7 cellular contexts compared by ENCODE assay signal in genomic region chr19:48501961-48502719, GRCh38. TPM values are rescaled to one million over a fixed set of nuclear protein-coding genes. Genes with fewer than 3 reads are reported as not detected.
A peak's percentile ranks its signal among the peaks of the same experiment; 100 is the strongest.
DNase-seq lines count a peak whose midpoint lies in the region; TF ChIP-seq lines count a peak whose summit lies in the region.
"Had no signal": no experiment of that assay in that cellular context is flagged by ENCODE, and none has a peak within 500 bp of the region (broad histone marks: within the 10 kb centered on the region; RNA-seq: fewer than 3 reads in every experiment).

No MANE protein-coding gene starts in this region.

- no peaks in the 10 kb centered on the region for H3K36me3 ChIP-seq in GM06990 (ENCODE audit: control insufficient read depth, insufficient read depth, low read length)
- H3K36me3 ChIP-seq: SJSA1 had no signal

- no peak for TF ChIP-seq CTCF in GM06990 (IDR thresholded peaks at IDR 0.05; ENCODE audit: insufficient read depth, low read length, poor library complexity, severe bottlenecking)

- no peaks in the 10 kb centered on the region for H3K9me3 Mint-ChIP-seq in immature natural killer cell

- peaks cover 6 to 13% of the 10 kb centered on the region in 2 donors for H3K4me1 Mint-ChIP-seq in immature natural killer cell

- H3K4me3 Mint-ChIP-seq in immature natural killer cell = peak overlapping the region in 2 of 5 donors; percentile 40 to 60

- peaks cover 2 to 4% (median 3%) of the 10 kb centered on the region in 3 donors for H3K27me3 Mint-ChIP-seq in immature natural killer cell (ENCODE audit: low read depth in 3 of 3)

- no peaks in the 10 kb centered on the region; the same call in 1 of the 2 replicates for H3K27me3 ChIP-seq in GM06990 (replicated peaks; ENCODE audit: control insufficient read depth, insufficient read depth, low read length)

- no peak overlapping the region for H3K4me3 ChIP-seq in GM06990 (replicated peaks; ENCODE audit: low read depth, low read length)
- H3K4me3 ChIP-seq: SJSA1 had no signal

- H3K27ac Mint-ChIP-seq in immature natural killer cell = no peak overlapping the region

- no peaks in the 10 kb centered on the region for H3K36me3 Mint-ChIP-seq in immature natural killer cell

- DNase-seq in GM06990 (ENCODE audit: extremely low read depth, insufficient read length) (peak; percentile 78), NCI-H2227 treated with DMSO at 0.1 percent for 48 hours (lab: John Stamatoyannopoulos, UW) (peak; percentile 40), immature natural killer cell (peak in 2 of 3 donors; percentile 38 to 43), middle frontal gyrus (ENCODE audit: extremely low spot score, low spot score) (no peak), A172 (ENCODE audit: low spot score) (no peak)
- DNase-seq in activated CD8-positive, alpha-beta memory T cell treated with anti-CD3 and anti-CD28 coated beads, Interleukin-2, amount 50 U/mL, for 4 hours = peak; percentile 68

RNA-seq across cellular contexts. Expression of gene LMTK3, which starts 9.5 kb away (rescaled TPM):
- polyA plus RNA-seq in immature natural killer cell = not detected
- not detected in 2 replicates for total RNA-seq in A172 (2014; rRNA removed; shearing (Covaris generic))
- total RNA-seq: SJSA1 had no signal

RNA-seq across cellular contexts. Expression of gene CYTH2, which starts 33.0 kb away (rescaled TPM):
- 10 to 100 TPM; 14.4 to 37.6 (median 29.6) TPM for polyA plus RNA-seq in immature natural killer cell
- total RNA-seq in A172 (2014; rRNA removed; shearing (Covaris generic)) = 28.7 and 38.5 TPM in 2 replicates

RNA-seq across cellular contexts. Expression of gene KCNJ14, which starts 46.8 kb away (rescaled TPM):
- under 1 TPM in 2 of 3 donors, not detected in 1; 0.06 to 0.07 TPM for polyA plus RNA-seq in immature natural killer cell
- 0.36 and 0.55 TPM in 2 replicates for total RNA-seq in A172 (2014; rRNA removed; shearing (Covaris generic))

RNA-seq across cellular contexts. Expression of gene SULT2B1, which starts 49.8 kb away (rescaled TPM):
- not detected for polyA plus RNA-seq in immature natural killer cell
- total RNA-seq in A172 (2014; rRNA removed; shearing (Covaris generic)) = 0.38 TPM in 1 of 2 replicates, not detected in the other

RNA-seq across cellular contexts. Expression of gene GRWD1, which starts 56.4 kb away (rescaled TPM):
- 10 to 100 TPM; 32.3 to 42.4 (median 34.6) TPM for polyA plus RNA-seq in immature natural killer cell
- 38.9 and 55.4 TPM in 2 replicates for total RNA-seq in A172 (2014; rRNA removed; shearing (Covaris generic))

Comparison
In these comparisons a context has a peak if more than half of its experiments do, and no peak if none do; other contexts are left out.
1. DNase-seq: peak in GM06990 (single experiment), NCI-H2227 treated with DMSO at 0.1 percent for 48 hours (single experiment), activated CD8-positive, alpha-beta memory T cell treated with anti-CD3 and anti-CD28 coated beads, Interleukin-2, amount 50 U/mL, for 4 hours (single experiment) and immature natural killer cell (2 of 3); none in middle frontal gyrus (single experiment) and A172 (single experiment).